Comparison of ENCODE assay signal across 9 cellular contexts in the genomic region with DNA sequence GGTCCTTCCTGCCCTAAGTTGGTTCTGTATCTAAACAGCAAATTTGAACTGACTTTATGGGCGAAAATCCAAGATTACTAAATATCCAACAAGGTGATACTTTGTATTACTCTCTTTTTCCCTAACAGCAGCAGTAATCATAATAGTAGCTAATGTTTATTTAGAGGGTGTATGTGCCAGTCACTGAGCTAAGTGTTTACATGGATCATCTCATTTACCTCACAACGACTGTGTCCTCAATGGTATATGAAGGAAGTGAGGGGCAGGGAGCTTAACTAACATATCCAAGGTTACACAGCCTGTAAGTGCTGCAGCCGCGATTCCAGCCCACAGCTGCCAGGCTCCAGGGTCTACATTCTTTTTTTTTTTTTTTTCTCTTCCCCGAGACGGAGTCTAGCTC.
"Had no signal": no experiment of that assay in that cellular context is flagged by ENCODE, and none has a peak within 500 bp of the region (broad histone marks: within the 10 kb centered on the region; RNA-seq: fewer than 3 reads in every experiment).

No MANE protein-coding gene starts in this region.

- DNase-seq: activated CD4-positive, alpha-beta T cell treated with anti-CD3 and anti-CD28 coated beads for 1 hour; activated CD4-positive, alpha-beta T cell treated with anti-CD3 and anti-CD28 coated beads, Interleukin-2, amount 50 U/mL, for 48 hours; activated gamma-delta T cell treated with Interleukin-2 at 50 U/mL for 16 hours; activated naive CD8-positive, alpha-beta T cell treated with anti-CD3 and anti-CD28 coated beads for 36 hours; activated T-cell treated with anti-CD3 and anti-CD28 coated beads, Interleukin-2, amount 50 U/mL, for 72 hours; anterior cingulate cortex; cerebellar nuclear complex; stimulated activated naive CD8-positive, alpha-beta T cell treated with anti-CD3 and anti-CD28 coated beads, Interleukin-15, Interleukin-2, amounts not matched to agents 100 U/mL and 50 U/mL, for 24 hours had no signal

- ATAC-seq: activated T-cell treated with anti-CD3 and anti-CD28 coated beads, Interleukin-2, amount 50 U/mL, for 72 hours; sciatic nerve; stimulated activated naive CD8-positive, alpha-beta T cell treated with anti-CD3 and anti-CD28 coated beads, Interleukin-15, Interleukin-2, amounts not matched to agents 100 U/mL and 50 U/mL, for 24 hours had no signal
